In the genomic region with DNA sequence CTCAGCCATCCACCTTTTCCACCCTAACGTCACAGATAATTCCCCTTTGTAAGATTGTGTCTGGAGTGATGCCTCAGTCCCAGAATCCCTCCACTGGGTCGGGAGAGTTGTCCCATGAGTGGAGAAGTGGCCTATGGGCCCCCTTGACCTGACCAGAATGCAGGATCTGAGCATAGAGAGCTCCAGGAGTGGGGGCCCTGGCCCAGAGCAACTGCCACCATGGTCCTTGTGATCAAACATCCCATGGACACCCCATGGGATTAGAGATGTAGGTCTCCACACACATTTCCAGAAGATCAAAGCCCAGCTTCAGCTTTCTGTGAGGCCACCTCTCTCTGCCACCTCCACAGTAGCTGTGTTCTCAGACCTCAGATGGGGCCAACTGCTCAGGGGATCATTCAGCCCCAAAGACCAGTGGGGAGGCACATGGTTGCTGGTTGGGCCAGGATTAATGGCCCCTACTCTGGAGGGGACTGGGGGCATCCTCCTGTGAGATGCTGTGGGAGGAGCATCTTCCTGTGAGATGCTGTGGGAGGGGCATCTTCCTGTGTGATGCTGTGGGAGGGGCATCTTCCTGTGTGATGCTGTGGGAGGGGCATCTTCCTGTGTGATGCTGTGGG, we compare ENCODE assay signal across 11 cellular contexts. TPM values are rescaled to one million over a fixed set of nuclear protein-coding genes. Genes with fewer than 3 reads are reported as not detected.
DNase-seq lines count a peak whose midpoint lies in the region; ATAC-seq and TF ChIP-seq lines count a peak whose summit lies in the region.
"Had no signal": no experiment of that assay in that cellular context is flagged by ENCODE, and none has a peak within 500 bp of the region (broad histone marks: within the 10 kb centered on the region; RNA-seq: fewer than 3 reads in every experiment).

No MANE protein-coding gene starts in this region.

- H3K9me2 ChIP-seq in GM23248 (ENCODE audit: insufficient read depth): no peaks in the 10 kb centered on the region

- no peak overlapping the region for H3K9ac ChIP-seq in GM23248
- H3K9ac ChIP-seq: BLaER1 had no signal

- no peaks in the 10 kb centered on the region for H3K36me3 Mint-ChIP-seq in CD4-positive, CD25-positive, alpha-beta regulatory T cell
- H3K36me3 Mint-ChIP-seq in WTC11: no peaks in the 10 kb centered on the region

- peak in 1 of 2 donors; percentile 36 for ATAC-seq in CD4-positive, CD25-positive, alpha-beta regulatory T cell (ENCODE audit: low read depth in 2 of 2)
- ATAC-seq in WTC11 (peak; percentile 46; the same call in 1 of the 2 replicates), gastroesophageal sphincter (no peak), HG02970 (IDR thresholded peaks at IDR 0.05; ENCODE audit: low FRiP score, unreplicated experiment) (no peak), GM21447 (IDR thresholded peaks at IDR 0.05; ENCODE audit: unreplicated experiment) (no peak)

- H4K20me1 ChIP-seq in GM23248 (ENCODE audit: insufficient read depth): no peaks in the 10 kb centered on the region
- H4K20me1 ChIP-seq: BLaER1 had no signal

- in situ Hi-C loops in GM23248 (cut with MboI): no loop called here

- H3K4me1 ChIP-seq in CD4-positive, CD25-positive, alpha-beta regulatory T cell (ENCODE audit: control insufficient read depth, insufficient read depth, low read length, poor library complexity, severe bottlenecking): peaks cover 14% of the 10 kb centered on the region
- H3K4me1 ChIP-seq in GM23248 (ENCODE audit: insufficient read depth): no peaks in the 10 kb centered on the region
- peaks cover 24% of the 10 kb centered on the region for H3K4me1 ChIP-seq in effector memory CD4-positive, alpha-beta T cell (ENCODE audit: control insufficient read depth, insufficient read depth, low read length, poor library complexity, severe bottlenecking)
- H3K4me1 ChIP-seq in gastroesophageal sphincter: peaks cover 0 to 14% (median 0%) of the 10 kb centered on the region in 3 donors

- 83% methylated on average over 2 of the region's 2 CpGs for WGBS in GM23248 (ENCODE audit: low coverage in 1 of 2, low lambda C conversion rate in 2 of 2, missing lambda C conversion rate in 2 of 2), 2 experiments
- no CpG with 5 or more reads among the region's 2 CpGs for WGBS in gastroesophageal sphincter (ENCODE audit: low coverage in 1 of 2), 2 donors

- CTCF ChIA-PET in WTC11 (lab: Charles Lee): no interaction called here

- no peaks in the 10 kb centered on the region for H3K27me3 Mint-ChIP-seq in CD4-positive, CD25-positive, alpha-beta regulatory T cell
- no peaks in the 10 kb centered on the region for H3K27me3 Mint-ChIP-seq in WTC11 (ENCODE audit: low read depth)

- peak overlapping the region in 2 of 4 donors; percentile 47 to 60 for H3K4me3 Mint-ChIP-seq in CD4-positive, CD25-positive, alpha-beta regulatory T cell
- no peak overlapping the region for H3K4me3 Mint-ChIP-seq in WTC11

- H3K27ac ChIP-seq in CD4-positive, CD25-positive, alpha-beta regulatory T cell (ENCODE audit: insufficient read depth, low read length, poor library complexity, severe bottlenecking): peak overlapping the region; percentile 87
- H3K27ac ChIP-seq in GM23248 (no peak overlapping the region), gastroesophageal sphincter (no peak overlapping the region)
- peak overlapping the region; percentile 53 for H3K27ac ChIP-seq in effector memory CD4-positive, alpha-beta T cell (ENCODE audit: insufficient read depth, low read length, poor library complexity, severe bottlenecking)
- H3K27ac ChIP-seq: BLaER1, tibial nerve had no signal

- no peaks in the 10 kb centered on the region for H3K9me3 ChIP-seq in CD4-positive, CD25-positive, alpha-beta regulatory T cell (ENCODE audit: control insufficient read depth in 2 of 2, low read length in 2 of 2)
- H3K9me3 ChIP-seq in GM23248 (ENCODE audit: low read depth) (no peaks in the 10 kb centered on the region), gastroesophageal sphincter (no peaks in the 10 kb centered on the region)
- no peaks in the 10 kb centered on the region for H3K9me3 ChIP-seq in effector memory CD4-positive, alpha-beta T cell (ENCODE audit: control insufficient read depth, low read length)
- H3K9me3 ChIP-seq: BLaER1, tibial nerve had no signal

- no peak overlapping the region for H3K4me2 ChIP-seq in GM23248 (ENCODE audit: unreplicated experiment)
- H3K4me2 ChIP-seq: BLaER1 had no signal

- POLR2A ChIA-PET in WTC11 (lab: Charles Lee): no interaction called here

- TF ChIP-seq CTCF in WTC11 (IDR thresholded peaks at IDR 0.05) (no peak), gastroesophageal sphincter (IDR thresholded peaks at IDR 0.05) (no peak)

- peak overlapping the region in 2 of 3 donors; percentile 81 to 95 for H3K27ac Mint-ChIP-seq in CD4-positive, CD25-positive, alpha-beta regulatory T cell
- no peak overlapping the region for H3K27ac Mint-ChIP-seq in WTC11

- peaks cover 0 to 4% (median 0%) of the 10 kb centered on the region in 7 donors for H3K9me3 Mint-ChIP-seq in CD4-positive, CD25-positive, alpha-beta regulatory T cell
- no peaks in the 10 kb centered on the region for H3K9me3 Mint-ChIP-seq in WTC11

- no peaks in the 10 kb centered on the region for H3K27me3 ChIP-seq in CD4-positive, CD25-positive, alpha-beta regulatory T cell (ENCODE audit: control insufficient read depth, insufficient read depth, low read length)
- no peaks in the 10 kb centered on the region for H3K27me3 ChIP-seq in GM23248 (replicated peaks; ENCODE audit: insufficient read depth)
- H3K27me3 ChIP-seq in effector memory CD4-positive, alpha-beta T cell (replicated peaks; ENCODE audit: control insufficient read depth, insufficient read depth, low read length, poor library complexity, severe bottlenecking): no peaks in the 10 kb centered on the region
- H3K27me3 ChIP-seq in gastroesophageal sphincter: no peaks in the 10 kb centered on the region
- H3K27me3 ChIP-seq: BLaER1, tibial nerve had no signal

- peaks cover 0 to 31% (median 6%) of the 10 kb centered on the region in 4 donors for H3K4me1 Mint-ChIP-seq in CD4-positive, CD25-positive, alpha-beta regulatory T cell
- peaks cover 16% of the 10 kb centered on the region for H3K4me1 Mint-ChIP-seq in WTC11

- TF ChIP-seq EP300 in gastroesophageal sphincter (IDR thresholded peaks at IDR 0.05): no peak

- no peaks in the 10 kb centered on the region for H3K36me3 ChIP-seq in CD4-positive, CD25-positive, alpha-beta regulatory T cell (ENCODE audit: control insufficient read depth, insufficient read depth, low read length)
- no peaks in the 10 kb centered on the region for H3K36me3 ChIP-seq in GM23248 (ENCODE audit: low read depth)
- H3K36me3 ChIP-seq in effector memory CD4-positive, alpha-beta T cell (ENCODE audit: control insufficient read depth, insufficient read depth, low read length): no peaks in the 10 kb centered on the region
- H3K36me3 ChIP-seq in gastroesophageal sphincter: peaks cover 0 to 14% of the 10 kb centered on the region in 2 donors
- H3K36me3 ChIP-seq: BLaER1 had no signal

- H3F3A ChIP-seq in GM23248 (ENCODE audit: insufficient read depth): no peaks in the 10 kb centered on the region

- peak; percentile 38 to 59 (median 45) for DNase-seq in CD4-positive, CD25-positive, alpha-beta regulatory T cell
- peak; percentile 10 for DNase-seq in GM23248
- DNase-seq in WTC11 (ENCODE audit: low spot score): no peak
- peak; percentile 25 to 45 (median 36) for DNase-seq in effector memory CD4-positive, alpha-beta T cell
- DNase-seq in NCI-H2107 (lab: John Stamatoyannopoulos, UW): no peak
- DNase-seq: mesenchymal stem cell had no signal

- H3K4me3 ChIP-seq in CD4-positive, CD25-positive, alpha-beta regulatory T cell (ENCODE audit: low read depth, low read length): no peak overlapping the region
- H3K4me3 ChIP-seq in GM23248 (no peak overlapping the region), gastroesophageal sphincter (no peak overlapping the region)
- no peak overlapping the region for H3K4me3 ChIP-seq in effector memory CD4-positive, alpha-beta T cell (ENCODE audit: insufficient read depth, low read depth, low read length, poor library complexity, severe bottlenecking)
- H3K4me3 ChIP-seq: BLaER1, tibial nerve had no signal

- H3K79me2 ChIP-seq in GM23248 (ENCODE audit: insufficient read depth): no peaks in the 10 kb centered on the region

- no peak for TF ChIP-seq POLR2A in gastroesophageal sphincter (IDR thresholded peaks at IDR 0.05)

- H2AFZ ChIP-seq in GM23248: no peak overlapping the region

TF ChIP-seq in WTC11, 78 proteins besides CTCF, POLR2A, EP300 and RAD21 (continues in another document):
- TF ChIP-seq FOXP4 (CRISPR knock-in tag; IDR thresholded peaks at IDR 0.05): no peak

RNA-seq across cellular contexts. Expression of gene DPYSL4, which starts 28.5 kb away (rescaled TPM):
- total RNA-seq in CD4-positive, CD25-positive, alpha-beta regulatory T cell: 1.2 TPM
- polyA plus RNA-seq in CD4-positive, CD25-positive, alpha-beta regulatory T cell: 1 to 10 TPM in 1 of 4 donors, not detected in 3; 1.9 TPM
- total RNA-seq in GM23248 (2014; rRNA removed; shearing (Covaris generic)): 1.8 and 2.1 TPM in 2 replicates
- polyA plus RNA-seq in GM23248 (2016; fragmentation: Nextera tagmentation; extraction: Ambion mirVana): 2.1 and 2.5 TPM in 2 replicates
- total RNA-seq in WTC11 (2021) (16.8 to 18.1 TPM (median 17.0 TPM) in 3 replicates), gastroesophageal sphincter (1 to 10 TPM; 1.6 to 2.6 (median 1.9) TPM)

Comparison
In these comparisons a context has a peak if more than half of its experiments do, and no peak if none do; other contexts are left out.
1. DNase-seq: peak in CD4-positive, CD25-positive, alpha-beta regulatory T cell (3 of 3), GM23248 (single experiment) and effector memory CD4-positive, alpha-beta T cell (3 of 3); none in WTC11 (single experiment) and NCI-H2107 (single experiment).
2. H3K27ac ChIP-seq: peak in CD4-positive, CD25-positive, alpha-beta regulatory T cell (single experiment) and effector memory CD4-positive, alpha-beta T cell (single experiment); none in GM23248 (single experiment) and gastroesophageal sphincter (0 of 4).